ENCODE assay signal across 14 cellular contexts in the genomic region with DNA sequence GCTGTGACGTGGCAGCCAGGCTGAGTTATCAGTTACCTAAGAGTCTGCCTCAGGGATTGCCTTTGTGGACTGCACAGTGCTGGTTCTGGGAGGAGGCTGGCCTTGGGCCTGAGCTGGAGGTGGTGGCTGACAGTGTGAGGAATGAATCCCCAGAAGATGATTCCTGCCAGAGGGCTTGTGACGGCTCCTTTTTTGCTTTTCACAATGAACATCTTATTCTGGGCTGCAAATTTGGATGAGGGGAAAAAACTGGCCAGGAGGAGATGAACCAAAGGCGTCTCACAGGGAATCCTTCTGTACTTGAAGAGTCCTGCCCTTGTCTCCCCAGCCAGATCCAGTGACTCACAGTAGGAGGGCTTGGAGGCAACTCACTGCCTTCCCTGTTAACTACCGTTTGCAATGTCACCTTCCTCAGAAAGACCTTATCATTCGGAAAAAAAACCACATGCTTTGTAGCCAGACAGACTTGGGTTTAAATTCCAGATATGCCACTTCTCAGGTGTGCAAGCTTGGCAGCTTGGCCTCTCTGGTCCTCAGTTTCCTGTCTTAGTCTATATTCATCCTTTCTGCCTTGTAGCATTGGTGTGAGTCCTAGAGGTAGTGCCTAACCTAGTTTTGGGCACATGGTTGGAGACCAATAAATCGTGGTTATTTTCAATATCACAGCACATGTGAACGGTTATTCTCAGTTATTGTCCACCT. TPM values are rescaled to one million over a fixed set of nuclear protein-coding genes. Genes with fewer than 3 reads are reported as not detected.
A peak's percentile ranks its signal among the peaks of the same experiment; 100 is the strongest.
DNase-seq lines count a peak whose midpoint lies in the region; ATAC-seq and TF ChIP-seq lines count a peak whose summit lies in the region.
"Had no signal": no experiment of that assay in that cellular context is flagged by ENCODE, and none has a peak within 500 bp of the region (broad histone marks: within the 10 kb centered on the region; RNA-seq: fewer than 3 reads in every experiment).

No MANE protein-coding gene starts in this region.

- H3K9me3 Mint-ChIP-seq in activated naive CD8-positive, alpha-beta T cell (ENCODE audit: low read depth): peaks cover 3% of the 10 kb centered on the region
- peaks cover 11% of the 10 kb centered on the region for H3K9me3 Mint-ChIP-seq in activated naive CD8-positive, alpha-beta T cell treated with anti-CD3 and anti-CD28 coated beads for 36 hours

- peaks cover 67% of the 10 kb centered on the region for H3K4me1 Mint-ChIP-seq in activated naive CD8-positive, alpha-beta T cell (ENCODE audit: low read depth)
- H3K4me1 Mint-ChIP-seq in activated naive CD8-positive, alpha-beta T cell treated with anti-CD3 and anti-CD28 coated beads for 36 hours: peaks cover 38% of the 10 kb centered on the region

- H3K36me3 ChIP-seq in brain microvascular endothelial cell (replicated peaks) (no peaks in the 10 kb centered on the region), iPS-20b (ENCODE audit: insufficient read depth, low read depth, low read length) (peaks cover 54% of the 10 kb centered on the region), thoracic aorta (peaks cover 4% of the 10 kb centered on the region)

- peak overlapping the region; percentile 15; the same call in 1 of the 2 replicates for H3K9ac ChIP-seq in iPS-20b (ENCODE audit: low read depth, low read length)
- H3K9ac ChIP-seq: KMS-11 had no signal

- peak overlapping the region; percentile 67 for H3K27ac Mint-ChIP-seq in activated naive CD8-positive, alpha-beta T cell
- H3K27ac Mint-ChIP-seq in activated naive CD8-positive, alpha-beta T cell treated with anti-CD3 and anti-CD28 coated beads for 36 hours: no peak overlapping the region

- H3K27me3 ChIP-seq in brain microvascular endothelial cell (replicated peaks) (no peaks in the 10 kb centered on the region), iPS-20b (ENCODE audit: insufficient read depth, low read length) (no peaks in the 10 kb centered on the region), thoracic aorta (replicated peaks; ENCODE audit: insufficient read depth) (no peaks in the 10 kb centered on the region)

- H3K27ac ChIP-seq in brain microvascular endothelial cell (no peak overlapping the region), iPS-20b (ENCODE audit: low read length) (no peak overlapping the region), thoracic aorta (peak overlapping the region; percentile 36 to 79)
- H3K27ac ChIP-seq: KMS-11 had no signal

- H3K4me3 ChIP-seq in brain microvascular endothelial cell (ENCODE audit: low read depth, low read length): no peak overlapping the region
- H3K4me3 ChIP-seq in iPS-20b (ENCODE audit: low read length): no peak overlapping the region
- no peak overlapping the region for H3K4me3 ChIP-seq in thoracic aorta
- H3K4me3 ChIP-seq: lung had no signal

- no peak for ATAC-seq in thoracic aorta (ENCODE audit: insufficient number of reproducible peaks, low FRiP score, low read depth)
- no peak for ATAC-seq in HG03025 (IDR thresholded peaks at IDR 0.05; ENCODE audit: low FRiP score, unreplicated experiment)
- ATAC-seq in GM18498 (IDR thresholded peaks at IDR 0.05; ENCODE audit: unreplicated experiment): no peak

- H3K4me1 ChIP-seq in iPS-20b (ENCODE audit: insufficient read depth, low read length) (no peaks in the 10 kb centered on the region), thoracic aorta (ENCODE audit: control insufficient read depth in 1 of 2, low read depth in 2 of 2) (peaks cover 23 to 66% of the 10 kb centered on the region in 2 donors)

- H3K9me3 ChIP-seq in iPS-20b (ENCODE audit: insufficient read depth, low read depth, low read length) (no peaks in the 10 kb centered on the region; the same call in 1 of the 2 replicates), thoracic aorta (no peaks in the 10 kb centered on the region)

- no peaks in the 10 kb centered on the region for H3K27me3 Mint-ChIP-seq in activated naive CD8-positive, alpha-beta T cell
- H3K27me3 Mint-ChIP-seq in activated naive CD8-positive, alpha-beta T cell treated with anti-CD3 and anti-CD28 coated beads for 36 hours: no peaks in the 10 kb centered on the region

- DNase-seq in activated naive CD8-positive, alpha-beta T cell treated with anti-CD3 and anti-CD28 coated beads for 36 hours: no peak
- DNase-seq in brain microvascular endothelial cell (peak; percentile 29), thoracic aorta (ENCODE audit: low spot score) (no peak), dedifferentiated amniotic fluid mesenchymal stem cell (ENCODE audit: extremely low spot score) (no peak)
- DNase-seq: activated CD4-positive, alpha-beta T cell treated with anti-CD3 and anti-CD28 coated beads for 48 hours; GDM1; NCI-H2171 treated with DMSO at 0.1 percent for 48 hours; SHP77 treated with DMSO at 0.1 percent for 48 hours had no signal

- in situ Hi-C loops in brain microvascular endothelial cell (cut with HindIII; ENCODE audit: low pct_ligation_motif_present, low sequenced_read_pairs): no loop called here

- H3K4me3 Mint-ChIP-seq in activated naive CD8-positive, alpha-beta T cell: no peak overlapping the region
- H3K4me3 Mint-ChIP-seq in activated naive CD8-positive, alpha-beta T cell treated with anti-CD3 and anti-CD28 coated beads for 36 hours: no peak overlapping the region

- peaks cover 31% of the 10 kb centered on the region for H3K36me3 Mint-ChIP-seq in activated naive CD8-positive, alpha-beta T cell
- peaks cover 56% of the 10 kb centered on the region for H3K36me3 Mint-ChIP-seq in activated naive CD8-positive, alpha-beta T cell treated with anti-CD3 and anti-CD28 coated beads for 36 hours

- no peak for TF ChIP-seq CTCF in brain microvascular endothelial cell (IDR thresholded peaks at IDR 0.05; ENCODE audit: low read depth, low read length, missing control alignments)
- no peak for TF ChIP-seq CTCF in thoracic aorta (IDR thresholded peaks at IDR 0.05)

RNA-seq across cellular contexts. Expression of a gene that starts 19.1 kb away (rescaled TPM):
- total RNA-seq in activated naive CD8-positive, alpha-beta T cell treated with anti-CD3 and anti-CD28 coated beads for 36 hours: 10 to 100 TPM; 97.4 to 98.8 TPM
- 100 to 1,000 TPM in 1 of 2 donors, 10 to 100 TPM in 1; 89.5 to 141 TPM for total RNA-seq in thoracic aorta

Comparison
In these comparisons a context has a peak if more than half of its experiments do, and no peak if none do; other contexts are left out.
1. H3K27ac ChIP-seq: peak in thoracic aorta (2 of 2); none in brain microvascular endothelial cell (single experiment) and iPS-20b (single experiment).